Comparison of ENCODE assay signal across 7 cellular contexts in genomic region chr19:41750248-41751134, GRCh38. TPM values are rescaled to one million over a fixed set of nuclear protein-coding genes. Genes with fewer than 3 reads are reported as not detected.
"Had no signal": no experiment of that assay in that cellular context is flagged by ENCODE, and none has a peak within 500 bp of the region (broad histone marks: within the 10 kb centered on the region; RNA-seq: fewer than 3 reads in every experiment).

No MANE protein-coding gene starts in this region.

RNA-seq across cellular contexts. Expression of gene CEACAM6, which starts 4.8 kb away (rescaled TPM):
- total RNA-seq: activated T-helper 17 cell treated with anti-CD3 and anti-CD28 coated beads, Interleukin-2, amount 50 U/mL, for 72 hours; dermis blood vessel endothelial cell; natural killer cell treated with Interleukin-12 subunit alpha and Interleukin-12 subunit beta and Interleukin-15 and Interleukin-18, amount 100 ng/mL, for 72 hours; tibial nerve had no signal

RNA-seq across cellular contexts. Expression of gene CEACAM5, which starts 42.1 kb away (rescaled TPM):
- total RNA-seq: activated T-helper 17 cell treated with anti-CD3 and anti-CD28 coated beads, Interleukin-2, amount 50 U/mL, for 72 hours; dermis blood vessel endothelial cell; epithelial cell of proximal tubule; natural killer cell treated with Interleukin-12 subunit alpha and Interleukin-12 subunit beta and Interleukin-15 and Interleukin-18, amount 100 ng/mL, for 72 hours; posterior vena cava; tibial nerve had no signal

RNA-seq across cellular contexts. Expression of gene CEACAM3, which starts 45.9 kb away (rescaled TPM):
- total RNA-seq: activated T-helper 17 cell treated with anti-CD3 and anti-CD28 coated beads, Interleukin-2, amount 50 U/mL, for 72 hours; cerebellum; dermis blood vessel endothelial cell; epithelial cell of proximal tubule; natural killer cell treated with Interleukin-12 subunit alpha and Interleukin-12 subunit beta and Interleukin-15 and Interleukin-18, amount 100 ng/mL, for 72 hours had no signal
